ENCODE assay signal across 1 cellular context in genomic region chr12:27132118-27132517, GRCh38.
TF ChIP-seq lines count a peak whose summit lies in the region.

No MANE protein-coding gene starts in this region.

TF ChIP-seq in HEK293, 187 proteins besides CTCF, POLR2A, EP300 and RAD21 (continued from another document):
- TF ChIP-seq ZBTB11 (tag by site-specific recombination; conservative IDR thresholded peaks at IDR 0.05; ENCODE audit: low read depth) (peak; percentile 68), ZNF518A (tag by site-specific recombination; conservative IDR thresholded peaks at IDR 0.05; ENCODE audit: low read depth) (peak; percentile 82), ZNF266 (tag by site-specific recombination; IDR thresholded peaks at IDR 0.05; ENCODE audit: low read depth) (0 out of 2 replicates have a peak, but pooled peaks have one; percentile 50), ZNF555 (tag by site-specific recombination; conservative IDR thresholded peaks at IDR 0.05) (peak; percentile 71), ZXDB (tag by site-specific recombination; IDR thresholded peaks at IDR 0.05) (0 out of 2 replicates have a peak, but pooled peaks have one; percentile 22)
